Comparison of ENCODE assay signal across 1 cellular context in genomic region chr11:1482581-1483444, GRCh38.
TF ChIP-seq lines count a peak whose summit lies in the region.

No MANE protein-coding gene starts in this region.

TF ChIP-seq in H1, 55 proteins besides CTCF, POLR2A, EP300 and RAD21:
- no peak for TF ChIP-seq SIRT6 (IDR thresholded peaks at IDR 0.05; ENCODE audit: low read length)
- TF ChIP-seq CEBPB (IDR thresholded peaks at IDR 0.05; ENCODE audit: low read depth, low read length), result no peak
- TF ChIP-seq SRF (IDR thresholded peaks at IDR 0.05; ENCODE audit: low read depth, low read length), result no peak
- TF ChIP-seq GABPA (IDR thresholded peaks at IDR 0.05; ENCODE audit: borderline replicate concordance, insufficient read depth, low read length), result peak; percentile 58; the same call in 1 of the 2 replicates
